ENCODE assay signal across 11 cellular contexts in the genomic region with DNA sequence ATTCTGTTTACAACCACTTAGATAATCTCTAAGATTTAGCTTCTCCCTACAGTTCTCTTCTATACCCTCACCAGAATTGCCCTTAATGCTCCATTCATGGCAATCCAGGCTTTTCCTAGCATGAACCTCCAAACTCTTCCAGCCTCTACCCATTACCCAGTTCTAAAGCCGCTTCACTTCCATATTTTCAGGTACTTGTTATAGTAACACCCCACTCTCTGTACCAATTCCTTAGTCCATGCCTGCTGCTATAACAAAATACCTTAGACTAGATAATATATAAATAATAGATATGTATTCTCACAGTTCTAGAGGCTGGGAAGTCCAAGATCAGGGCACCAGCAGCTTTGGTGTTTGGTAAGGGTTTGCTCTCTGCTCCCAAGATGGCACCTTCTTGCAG.
"Had no signal": no experiment of that assay in that cellular context is flagged by ENCODE, and none has a peak within 500 bp of the region (broad histone marks: within the 10 kb centered on the region; RNA-seq: fewer than 3 reads in every experiment).

No MANE protein-coding gene starts in this region.

- H3K4me2 ChIP-seq: GM23338 had no signal

- H3K36me3 ChIP-seq: HAP-1 had no signal

- H3K4me1 ChIP-seq: HAP-1 had no signal

- ATAC-seq: GM23338, HCT116 had no signal

- H3K4me3 ChIP-seq: GM23248, GM23338, HAP-1 had no signal

- FAIRE-seq: H1, H54 had no signal

- H2AFZ ChIP-seq: GM23248, GM23338 had no signal

- DNase-seq: GM23248, GOT3, H7, H9, HCEC 1CT, HFFc6 had no signal

- H3K27ac ChIP-seq: GM23248 had no signal

- H3K9ac ChIP-seq: GM23248 had no signal

- H3K9me3 ChIP-seq: HAP-1 had no signal
